In the genomic region with DNA sequence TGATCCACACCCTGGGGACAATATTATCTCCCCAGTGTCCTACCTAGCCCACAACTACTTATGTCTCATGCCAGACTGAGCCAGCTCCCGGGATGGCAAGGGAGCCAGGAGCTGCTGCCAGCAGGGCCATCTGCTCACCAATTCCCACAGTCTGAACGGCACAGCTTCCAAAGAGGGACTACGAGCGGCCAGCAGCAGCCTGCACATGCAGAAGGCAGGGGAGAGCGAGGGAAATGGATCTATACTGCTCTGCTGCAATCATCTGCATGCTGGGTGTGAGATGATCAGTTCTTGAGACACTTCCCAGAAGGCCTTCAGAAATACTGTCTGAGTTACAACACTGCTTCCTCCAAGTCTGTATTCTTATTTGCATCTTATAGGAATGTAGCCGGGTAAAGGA, we compare ENCODE assay signal across 12 cellular contexts. TPM values are rescaled to one million over a fixed set of nuclear protein-coding genes. Genes with fewer than 3 reads are reported as not detected.
DNase-seq lines count a peak whose midpoint lies in the region; ATAC-seq and TF ChIP-seq lines count a peak whose summit lies in the region.
"Had no signal": no experiment of that assay in that cellular context is flagged by ENCODE, and none has a peak within 500 bp of the region (broad histone marks: within the 10 kb centered on the region; RNA-seq: fewer than 3 reads in every experiment).

No MANE protein-coding gene starts in this region.

- H3K36me3 ChIP-seq in A673 (ENCODE audit: insufficient read depth, low read length, poor library complexity, severe bottlenecking): peaks cover 32% of the 10 kb centered on the region

- peaks cover 87% of the 10 kb centered on the region for H3K36me3 Mint-ChIP-seq in dendritic cell treated with granulocyte-macrophage colony-stimulating factor and Interleukin-4, amounts not matched to agents 40 ng/mL and 50 ng/mL, for 4 days (ENCODE audit: low read depth)
- peaks cover 48% of the 10 kb centered on the region for H3K36me3 Mint-ChIP-seq in WTC11

- H3K27me3 ChIP-seq in A673 (replicated peaks; ENCODE audit: insufficient read depth, low read depth, low read length, poor library complexity): no peaks in the 10 kb centered on the region

- TF ChIP-seq CTCF in A673 (conservative IDR thresholded peaks at IDR 0.05; ENCODE audit: low read depth, low read length): no peak
- no peak for TF ChIP-seq CTCF in WTC11 (IDR thresholded peaks at IDR 0.05)

- H3K27me3 Mint-ChIP-seq in dendritic cell treated with granulocyte-macrophage colony-stimulating factor and Interleukin-4, amounts not matched to agents 40 ng/mL and 50 ng/mL, for 4 days: no peaks in the 10 kb centered on the region
- no peaks in the 10 kb centered on the region for H3K27me3 Mint-ChIP-seq in WTC11 (ENCODE audit: low read depth)
- H3K27me3 Mint-ChIP-seq: activated T-helper 17 cell treated with anti-CD3 and anti-CD28 coated beads, Interleukin-2, amount 50 U/mL, for 72 hours had no signal

- H3K4me1 ChIP-seq in A673 (ENCODE audit: insufficient read depth, low read length, poor library complexity, severe bottlenecking): peaks cover 18% of the 10 kb centered on the region

- DNase-seq in AG08395 (ENCODE audit: low spot score) (peak; percentile 34), NCI-H1694 (lab: John Stamatoyannopoulos, UW) (peak; percentile 89), myocyte (ENCODE audit: low read depth) (peak; percentile 82), glomerular visceral epithelial cell (ENCODE audit: extremely low spot score) (no peak), A673 (ENCODE audit: low spot score) (no peak), WTC11 (ENCODE audit: low spot score) (no peak)
- DNase-seq: CD8-positive, alpha-beta T cell; NCI-H187 treated with DMSO at 0.1 percent for 48 hours had no signal

- H3K27ac Mint-ChIP-seq in dendritic cell treated with granulocyte-macrophage colony-stimulating factor and Interleukin-4, amounts not matched to agents 40 ng/mL and 50 ng/mL, for 4 days: peak overlapping the region; percentile 45
- H3K27ac Mint-ChIP-seq in WTC11: no peak overlapping the region
- H3K27ac Mint-ChIP-seq: activated T-helper 17 cell treated with anti-CD3 and anti-CD28 coated beads, Interleukin-2, amount 50 U/mL, for 72 hours; CD8-positive, alpha-beta T cell had no signal

- no peak overlapping the region for H3K4me3 ChIP-seq in A673 (ENCODE audit: low read depth, low read length, poor library complexity, severe bottlenecking)

- POLR2A ChIA-PET in A673 (lab: Charles Lee; ENCODE audit: low non-redundant PET): no interaction called here
- POLR2A ChIA-PET in WTC11 (lab: Charles Lee): no interaction called here

- CTCF ChIA-PET in A673 (lab: Charles Lee): no interaction called here
- CTCF ChIA-PET in WTC11 (lab: Charles Lee): no interaction called here

- no peaks in the 10 kb centered on the region for H3K9me3 ChIP-seq in A673 (ENCODE audit: low read depth, low read length, poor library complexity, severe bottlenecking)

- ATAC-seq in GM21447 (IDR thresholded peaks at IDR 0.05; ENCODE audit: unreplicated experiment): no peak
- no peak for ATAC-seq in WTC11
- ATAC-seq: activated T-helper 17 cell treated with anti-CD3 and anti-CD28 coated beads, Interleukin-2, amount 50 U/mL, for 72 hours; CD8-positive, alpha-beta T cell had no signal

- no TSS peak for BruUV-seq in A673 (replicated peaks; lab: Mats Ljungman, UMichigan)

- H3K9me3 Mint-ChIP-seq in dendritic cell treated with granulocyte-macrophage colony-stimulating factor and Interleukin-4, amounts not matched to agents 40 ng/mL and 50 ng/mL, for 4 days: no peaks in the 10 kb centered on the region
- peaks cover 3% of the 10 kb centered on the region; the same call in 1 of the 2 replicates for H3K9me3 Mint-ChIP-seq in WTC11
- H3K9me3 Mint-ChIP-seq: activated T-helper 17 cell treated with anti-CD3 and anti-CD28 coated beads, Interleukin-2, amount 50 U/mL, for 72 hours; CD8-positive, alpha-beta T cell had no signal

- H3K27ac ChIP-seq in A673 (ENCODE audit: low read depth, low read length, poor library complexity, severe bottlenecking): no peak overlapping the region

- intact Hi-C loops in dendritic cell treated with granulocyte-macrophage colony-stimulating factor and Interleukin-4, amounts not matched to agents 40 ng/mL and 50 ng/mL, for 4 days (cut with micrococcal nuclease): no loop called here
- intact Hi-C loops in A673 (cut with micrococcal nuclease; ENCODE audit: unreplicated experiment): no loop called here

- H3K4me1 Mint-ChIP-seq in dendritic cell treated with granulocyte-macrophage colony-stimulating factor and Interleukin-4, amounts not matched to agents 40 ng/mL and 50 ng/mL, for 4 days (ENCODE audit: low read depth): peaks cover 74% of the 10 kb centered on the region
- H3K4me1 Mint-ChIP-seq in WTC11: peaks cover 5% of the 10 kb centered on the region; the same call in 1 of the 2 replicates
- H3K4me1 Mint-ChIP-seq: activated T-helper 17 cell treated with anti-CD3 and anti-CD28 coated beads, Interleukin-2, amount 50 U/mL, for 72 hours had no signal

- H3K4me3 Mint-ChIP-seq in dendritic cell treated with granulocyte-macrophage colony-stimulating factor and Interleukin-4, amounts not matched to agents 40 ng/mL and 50 ng/mL, for 4 days: no peak overlapping the region
- H3K4me3 Mint-ChIP-seq in WTC11: no peak overlapping the region
- H3K4me3 Mint-ChIP-seq: activated T-helper 17 cell treated with anti-CD3 and anti-CD28 coated beads, Interleukin-2, amount 50 U/mL, for 72 hours; CD8-positive, alpha-beta T cell had no signal

TF ChIP-seq in WTC11, 78 proteins besides CTCF, POLR2A, EP300 and RAD21:
- no peak for TF ChIP-seq KAT7 (CRISPR knock-in tag; IDR thresholded peaks at IDR 0.05; ENCODE audit: borderline replicate concordance)
- TF ChIP-seq TP53 (CRISPR knock-in tag; IDR thresholded peaks at IDR 0.05): no peak
TF ChIP-seq in WTC11: peak in this region for 0.

RNA-seq across cellular contexts. Expression of gene SSH1, which starts 11.1 kb away (rescaled TPM):
- 12.2 and 14.3 TPM in 2 replicates for total RNA-seq in myocyte
- 37.7 TPM for polyA plus RNA-seq in myocyte (2012)
- total RNA-seq in A673 (2021): 36.1 and 39.0 TPM in 2 replicates
- total RNA-seq in WTC11 (2021): 18.7 to 23.1 TPM (median 21.3 TPM) in 3 replicates

RNA-seq across cellular contexts. Expression of gene DAO, which starts 33.6 kb away (rescaled TPM):
- total RNA-seq in myocyte (not detected in 2 replicates), A673 (2021) (not detected in 2 replicates), WTC11 (2021) (0.17 TPM in 1 of 3 replicates, not detected in the others)
- polyA plus RNA-seq in myocyte (2012): not detected
- total RNA-seq: activated T-helper 17 cell treated with anti-CD3 and anti-CD28 coated beads, Interleukin-2, amount 50 U/mL, for 72 hours; CD8-positive, alpha-beta T cell; T-helper 2 cell treated with Interferon-gamma antibody and Interleukin-4, amounts not matched to agents 100 ng/mL and 5 ng/mL, for 36 hours had no signal

Comparison
In these comparisons a context has a peak if more than half of its experiments do, and no peak if none do; other contexts are left out.
1. DNase-seq: peak in AG08395 (single experiment), NCI-H1694 (single experiment) and myocyte (single experiment); none in glomerular visceral epithelial cell (single experiment), A673 (single experiment) and WTC11 (single experiment).